ENCODE assay signal across 14 cellular contexts in the genomic region with DNA sequence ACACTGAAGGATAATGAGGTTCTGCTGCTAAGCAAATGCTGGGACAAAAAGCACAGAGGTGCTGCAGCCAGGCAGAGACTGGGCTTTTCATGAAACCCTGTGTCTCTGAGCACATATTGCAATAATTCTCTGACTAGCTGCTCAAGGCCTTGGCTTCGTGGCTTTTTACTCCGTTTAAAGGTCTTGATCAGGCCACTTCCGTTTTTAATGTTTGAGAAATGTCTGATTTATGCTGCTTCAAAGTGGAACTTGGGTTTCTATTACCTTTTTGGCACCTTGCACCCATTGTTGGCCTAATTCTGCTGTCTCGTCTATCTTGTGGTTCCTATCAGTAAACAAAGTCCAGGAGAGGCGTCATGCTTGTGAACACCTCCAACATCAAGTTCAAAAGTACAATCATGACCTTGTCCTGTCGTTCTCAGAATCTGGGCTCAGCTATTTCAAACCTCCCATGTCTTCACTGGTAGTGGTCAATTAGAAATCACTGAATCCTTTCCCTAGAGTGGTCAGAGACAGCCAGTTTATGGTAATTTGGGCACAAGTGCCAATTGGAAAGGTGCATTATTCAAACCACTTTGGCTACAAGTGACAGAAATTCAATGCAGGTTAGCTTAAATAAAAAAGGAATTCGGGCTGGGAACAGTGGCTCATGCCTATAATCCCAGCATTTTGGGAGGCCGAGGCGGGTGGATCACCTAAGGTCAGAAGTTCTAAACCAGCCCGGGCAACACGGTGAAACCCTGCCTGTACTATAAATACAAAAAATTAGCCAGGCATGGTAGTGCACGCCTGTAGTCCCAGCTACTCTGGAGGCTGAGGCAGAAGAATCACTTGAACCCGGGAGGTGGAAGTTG. TPM values are rescaled to one million over a fixed set of nuclear protein-coding genes. Genes with fewer than 3 reads are reported as not detected.
A peak's percentile ranks its signal among the peaks of the same experiment; 100 is the strongest.
DNase-seq lines count a peak whose midpoint lies in the region; ATAC-seq, FAIRE-seq and TF ChIP-seq lines count a peak whose summit lies in the region.
"Had no signal": no experiment of that assay in that cellular context is flagged by ENCODE, and none has a peak within 500 bp of the region (broad histone marks: within the 10 kb centered on the region; RNA-seq: fewer than 3 reads in every experiment).

No MANE protein-coding gene starts in this region.

- TF ChIP-seq EP300 in HepG2 (IDR thresholded peaks at IDR 0.05; ENCODE audit: low read depth in 2 of 2, low read length in 2 of 2) (peak; percentile 53 to 61; a peak in 2 of 4 replicates), HepG2 (CRISPR knock-in tag; IDR thresholded peaks at IDR 0.05; ENCODE audit: borderline replicate concordance) (peak; percentile 81; the same call in 1 of the 2 replicates)

- intact Hi-C loops in HepG2 (cut with micrococcal nuclease; ENCODE audit: unreplicated experiment) (no loop called here), vagina (cut with DNase I) (no loop called here)

- H2AFZ ChIP-seq in HepG2 (ENCODE audit: low read length): no peak overlapping the region

- no peaks in the 10 kb centered on the region for H4K20me1 ChIP-seq in HepG2 (ENCODE audit: insufficient read depth, low read length)

- in situ Hi-C loops in HepG2 (cut with HindIII; ENCODE audit: extremely low pct_ligation_motif_present, low pct_unique_long_range_greater_than_20kb): loop anchor here (25.0 kb wide), 2 partner anchors 254 to 771 kb away; no protein-coding TSS in a partner anchor

- TF ChIP-seq RAD21 in HepG2 (CRISPR knock-in tag; IDR thresholded peaks at IDR 0.05): peak; percentile 47; the same call in 1 of the 2 replicates

- CTCF ChIA-PET in HepG2 (lab: Yijun Ruan, JAX; ENCODE audit: low intra/inter-chr PET ratio, low total read pairs): no interaction called here

- peaks cover 12% of the 10 kb centered on the region for H3K4me1 ChIP-seq in HepG2 (ENCODE audit: insufficient read depth, low read length)
- H3K4me1 ChIP-seq in vagina: no peaks in the 10 kb centered on the region

- H3K9me3 ChIP-seq in HepG2 (ENCODE audit: low read length) (no peaks in the 10 kb centered on the region), vagina (no peaks in the 10 kb centered on the region)

- TF ChIP-seq CTCF in HepG2 (CRISPR knock-in tag; IDR thresholded peaks at IDR 0.05) (no peak; the same call in 1 of the 2 replicates), vagina (IDR thresholded peaks at IDR 0.05) (no peak)

- 23% methylated on average over 13 of the region's 13 CpGs for WGBS in HepG2 (ENCODE audit: low lambda C conversion rate)

- H3K36me3 ChIP-seq in HepG2 (replicated peaks in 1 of 2; ENCODE audit: control insufficient read depth in 1 of 2, insufficient read depth in 2 of 2, low read length in 2 of 2) (no peaks in the 10 kb centered on the region), vagina (no peaks in the 10 kb centered on the region)
- H3K36me3 ChIP-seq: WERI-Rb-1 had no signal

- DNase-seq in AG20443 (ENCODE audit: low spot score) (peak; percentile 30), KG1 (lab: John Stamatoyannopoulos, UW) (peak; percentile 10), RPMI8226 (peak; percentile 46), HepG2 (ENCODE audit: low spot score) (peak; percentile 92), vagina (ENCODE audit: extremely low spot score in 2 of 2) (no peak), midbrain (lab: John Stamatoyannopoulos, UW) (no peak), NCI-H2029 (lab: John Stamatoyannopoulos, UW) (no peak), NCI-H146 (lab: John Stamatoyannopoulos, UW) (no peak)
- DNase-seq: activated naive CD8-positive, alpha-beta T cell treated with anti-CD3 and anti-CD28 coated beads for 36 hours; HCEC 1CT; NCI-H187 treated with DMSO at 0.1 percent for 48 hours; SW 1271; WERI-Rb-1 had no signal

- BruUV-seq in HepG2 (replicated peaks; lab: Mats Ljungman, UMichigan): no TSS peak

- POLR2A ChIA-PET in HepG2 (lab: Yijun Ruan, JAX): no interaction called here

- peak; percentile 79 for FAIRE-seq in HepG2 (lab: Jason Lieb, UNC)
- FAIRE-seq: frontal cortex had no signal

- no peak overlapping the region for H3K9ac ChIP-seq in HepG2 (ENCODE audit: insufficient read depth, low read depth, low read length)

- TF ChIP-seq POLR2A in HepG2 (IDR thresholded peaks at IDR 0.05; ENCODE audit: insufficient read depth in 1 of 2, low read depth in 2 of 2, low read length in 2 of 2) (no peak), vagina (IDR thresholded peaks at IDR 0.05) (no peak)

- ATAC-seq in HepG2: peak; percentile 73

- no peaks in the 10 kb centered on the region for H3K79me2 ChIP-seq in HepG2 (ENCODE audit: insufficient read depth, low read length)

- H3K4me3 ChIP-seq in HepG2 (replicated peaks in 1 of 3; ENCODE audit: insufficient read depth in 1 of 3, low read depth in 2 of 3, low read length in 3 of 3) (no peak overlapping the region), vagina (no peak overlapping the region)

- H3K27me3 ChIP-seq in HepG2 (ENCODE audit: control insufficient read depth in 1 of 2, insufficient read depth in 2 of 2, low read length in 2 of 2) (peaks cover 7 to 61% of the 10 kb centered on the region in 2 experiments), vagina (no peaks in the 10 kb centered on the region)

- no peak overlapping the region for H3K4me2 ChIP-seq in HepG2 (ENCODE audit: low read depth, low read length)

- H3K27ac ChIP-seq in HepG2 (ENCODE audit: extremely low read length, insufficient read depth, low read length): no peak overlapping the region
- H3K27ac ChIP-seq in vagina: no peak overlapping the region
- H3K27ac ChIP-seq: WERI-Rb-1 had no signal

TF ChIP-seq in HepG2, 621 proteins besides CTCF, POLR2A, EP300 and RAD21 (continues in another document):
- TF ChIP-seq PCBP1 (IDR thresholded peaks at IDR 0.05; ENCODE audit: borderline replicate concordance, low read depth, low read length): no peak
- no peak for TF ChIP-seq ZNF251 (CRISPR knock-in tag; IDR thresholded peaks at IDR 0.05)
- no peak for TF ChIP-seq ZNF20 (CRISPR knock-in tag; IDR thresholded peaks at IDR 0.05)
- TF ChIP-seq, protein P1, sequence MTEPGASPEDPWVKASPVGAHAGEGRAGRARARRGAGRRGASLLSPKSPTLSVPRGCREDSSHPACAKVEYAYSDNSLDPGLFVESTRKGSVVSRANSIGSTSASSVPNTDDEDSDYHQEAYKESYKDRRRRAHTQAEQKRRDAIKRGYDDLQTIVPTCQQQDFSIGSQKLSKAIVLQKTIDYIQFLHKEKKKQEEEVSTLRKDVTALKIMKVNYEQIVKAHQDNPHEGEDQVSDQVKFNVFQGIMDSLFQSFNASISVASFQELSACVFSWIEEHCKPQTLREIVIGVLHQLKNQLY (CRISPR knock-in tag; IDR thresholded peaks at IDR 0.05): no peak
- no peak for TF ChIP-seq ZNF383 (CRISPR knock-in tag; IDR thresholded peaks at IDR 0.05; ENCODE audit: borderline replicate concordance)
- TF ChIP-seq ZNF574 (CRISPR knock-in tag; IDR thresholded peaks at IDR 0.05): peak; percentile 58; the same call in 1 of the 2 replicates
- TF ChIP-seq MAF1 (CRISPR knock-in tag; IDR thresholded peaks at IDR 0.05; ENCODE audit: borderline replicate concordance): no peak

RNA-seq across cellular contexts. Expression of gene METTL9, which starts 33.3 kb away (rescaled TPM):
- total RNA-seq in HepG2 (2016; rRNA removed; fragmentation: Illumina TruSeq; extraction: Trizol): 175 and 204 TPM in 2 replicates
- total RNA-seq in HepG2 (2016; cell fraction: cytosol; rRNA removed; fragmentation: Illumina TruSeq; extraction: Trizol; ENCODE audit: low read depth): 260 and 296 TPM in 2 replicates
- total RNA-seq in HepG2 (2016; cell fraction: insoluble cytoplasmic fraction; rRNA removed; fragmentation: Illumina TruSeq; extraction: Trizol): 189 and 192 TPM in 2 replicates
- total RNA-seq in HepG2 (2016; cell fraction: membrane; rRNA removed; fragmentation: Illumina TruSeq; extraction: Trizol): 531 and 570 TPM in 2 replicates
- 102 and 120 TPM in 2 replicates for total RNA-seq in HepG2 (2016; cell fraction: nucleus; rRNA removed; fragmentation: Illumina TruSeq; extraction: Trizol)
- polyA plus RNA-seq in HepG2 (2011; rRNA removed): 96.9 and 123 TPM in 2 replicates
- polyA plus RNA-seq in HepG2 (2011; cell fraction: cytosol; rRNA removed): 57.9 and 89.7 TPM in 2 replicates
- 22.0 and 27.5 TPM in 2 replicates for polyA plus RNA-seq in HepG2 (2011; cell fraction: nucleus; rRNA removed)
- 128 and 134 TPM in 2 replicates for polyA plus RNA-seq in HepG2 (2012)
- polyA plus RNA-seq in HepG2 (2016; cell fraction: cytosol; fragmentation: Illumina TruSeq; extraction: Trizol; ENCODE audit: low read depth): 385 and 459 TPM in 2 replicates
- 218 and 221 TPM in 2 replicates for polyA plus RNA-seq in HepG2 (2016; cell fraction: insoluble cytoplasmic fraction; fragmentation: Illumina TruSeq; extraction: Trizol; ENCODE audit: low read depth)
- polyA plus RNA-seq in HepG2 (2016; cell fraction: membrane; fragmentation: Illumina TruSeq; extraction: Trizol; ENCODE audit: low read depth): 534 and 554 TPM in 2 replicates
- polyA plus RNA-seq in HepG2 (2016; cell fraction: nucleus; fragmentation: Illumina TruSeq; extraction: Trizol; ENCODE audit: insufficient read depth, low read depth): 143 and 144 TPM in 2 replicates
- polyA minus RNA-seq in HepG2 (2011; rRNA and poly(A)+ RNA removed; ENCODE audit: low replicate concordance): 23.0 and 41.2 TPM in 2 replicates
- 66.7 and 68.9 TPM in 2 replicates for polyA minus RNA-seq in HepG2 (2011; cell fraction: cytosol; rRNA and poly(A)+ RNA removed)
- 50.9 and 56.4 TPM in 2 replicates for polyA minus RNA-seq in HepG2 (2011; cell fraction: nucleus; rRNA and poly(A)+ RNA removed)
- total RNA-seq in vagina: 97.7 TPM

Comparison
In these comparisons a context has a peak if more than half of its experiments do, and no peak if none do; other contexts are left out.
1. DNase-seq: peak in AG20443 (single experiment), KG1 (single experiment), RPMI8226 (single experiment) and HepG2 (single experiment); none in vagina (0 of 2), midbrain (single experiment), NCI-H2029 (single experiment) and NCI-H146 (single experiment).